In genomic region chr10:73782749-73783085, GRCh38 we compare ENCODE assay signal across 10 cellular contexts. TPM values are rescaled to one million over a fixed set of nuclear protein-coding genes. Genes with fewer than 3 reads are reported as not detected.
DNase-seq lines count a peak whose midpoint lies in the region; ATAC-seq and TF ChIP-seq lines count a peak whose summit lies in the region.
"Had no signal": no experiment of that assay in that cellular context is flagged by ENCODE, and none has a peak within 500 bp of the region (broad histone marks: within the 10 kb centered on the region; RNA-seq: fewer than 3 reads in every experiment).

No MANE protein-coding gene starts in this region.

- no peak overlapping the region for H3K27ac ChIP-seq in suprapubic skin

- no peak for TF ChIP-seq CTCF in suprapubic skin (IDR thresholded peaks at IDR 0.05)

- peak overlapping the region; percentile 98 for H3K27ac Mint-ChIP-seq in T-helper 2 cell treated with Interferon-gamma antibody and Interleukin-4, amounts not matched to agents 5 μg/mL and 100 μg/mL, for 36 hours
- peak overlapping the region; percentile 96 for H3K27ac Mint-ChIP-seq in activated naive CD8-positive, alpha-beta T cell treated with anti-CD3 and anti-CD28 coated beads for 36 hours
- H3K27ac Mint-ChIP-seq in immature natural killer cell = peak overlapping the region; percentile 92 to 99 (median 98)

- H3K27me3 Mint-ChIP-seq in T-helper 2 cell treated with Interferon-gamma antibody and Interleukin-4, amounts not matched to agents 5 μg/mL and 100 μg/mL, for 36 hours (ENCODE audit: low read depth) = no peaks in the 10 kb centered on the region
- H3K27me3 Mint-ChIP-seq in activated naive CD8-positive, alpha-beta T cell treated with anti-CD3 and anti-CD28 coated beads for 36 hours = no peaks in the 10 kb centered on the region
- peaks cover 12 to 24% (median 16%) of the 10 kb centered on the region in 3 donors for H3K27me3 Mint-ChIP-seq in immature natural killer cell (ENCODE audit: low read depth in 3 of 3)

- no peaks in the 10 kb centered on the region for H3K9me3 Mint-ChIP-seq in T-helper 2 cell treated with Interferon-gamma antibody and Interleukin-4, amounts not matched to agents 5 μg/mL and 100 μg/mL, for 36 hours
- no peaks in the 10 kb centered on the region for H3K9me3 Mint-ChIP-seq in activated naive CD8-positive, alpha-beta T cell treated with anti-CD3 and anti-CD28 coated beads for 36 hours
- H3K9me3 Mint-ChIP-seq in immature natural killer cell = no peaks in the 10 kb centered on the region

- no peaks in the 10 kb centered on the region for H3K27me3 ChIP-seq in suprapubic skin

- TF ChIP-seq EP300 in suprapubic skin (IDR thresholded peaks at IDR 0.05) = no peak

- DNase-seq in T-helper 2 cell treated with Interferon-gamma antibody and Interleukin-4, amounts not matched to agents 5 μg/mL and 100 μg/mL, for 36 hours (ENCODE audit: low spot score) = no peak
- DNase-seq in T-helper 2 cell (no peak), immature natural killer cell (no peak), suprapubic skin (ENCODE audit: low spot score in 2 of 2) (no peak), GM03348 (ENCODE audit: low spot score) (no peak)
- no peak for DNase-seq in activated naive CD8-positive, alpha-beta T cell treated with anti-CD3 and anti-CD28 coated beads for 36 hours
- DNase-seq: activated CD4-positive, alpha-beta T cell treated with anti-CD3 and anti-CD28 coated beads, Interleukin-2, amount 50 U/mL, for 1 hour; occipital lobe had no signal

- H3K4me1 Mint-ChIP-seq in T-helper 2 cell treated with Interferon-gamma antibody and Interleukin-4, amounts not matched to agents 5 μg/mL and 100 μg/mL, for 36 hours (ENCODE audit: low read depth) = peaks cover 36% of the 10 kb centered on the region
- H3K4me1 Mint-ChIP-seq in activated naive CD8-positive, alpha-beta T cell treated with anti-CD3 and anti-CD28 coated beads for 36 hours = peaks cover 42% of the 10 kb centered on the region
- peaks cover 64 to 76% of the 10 kb centered on the region in 2 donors for H3K4me1 Mint-ChIP-seq in immature natural killer cell

- no peaks in the 10 kb centered on the region for H3K9me3 ChIP-seq in suprapubic skin

- H3K4me3 ChIP-seq in suprapubic skin = peak overlapping the region; percentile 83

- peaks cover 10% of the 10 kb centered on the region for H3K36me3 ChIP-seq in suprapubic skin

- H3K36me3 Mint-ChIP-seq in T-helper 2 cell treated with Interferon-gamma antibody and Interleukin-4, amounts not matched to agents 5 μg/mL and 100 μg/mL, for 36 hours (ENCODE audit: low read depth) = peaks cover 14% of the 10 kb centered on the region
- H3K36me3 Mint-ChIP-seq in activated naive CD8-positive, alpha-beta T cell treated with anti-CD3 and anti-CD28 coated beads for 36 hours = peaks cover 12% of the 10 kb centered on the region
- H3K36me3 Mint-ChIP-seq in immature natural killer cell = peaks cover 4 to 6% (median 5%) of the 10 kb centered on the region in 3 donors

- peaks cover 57% of the 10 kb centered on the region for H3K4me1 ChIP-seq in suprapubic skin

- no peak for ATAC-seq in GM18907 (IDR thresholded peaks at IDR 0.05; ENCODE audit: unreplicated experiment)
- no peak for ATAC-seq in GM19467 (IDR thresholded peaks at IDR 0.05; ENCODE audit: unreplicated experiment)

- TF ChIP-seq POLR2A in suprapubic skin (IDR thresholded peaks at IDR 0.05) = no peak

- H3K4me3 Mint-ChIP-seq in T-helper 2 cell treated with Interferon-gamma antibody and Interleukin-4, amounts not matched to agents 5 μg/mL and 100 μg/mL, for 36 hours = peak overlapping the region; percentile 94
- peak overlapping the region; percentile 98 for H3K4me3 Mint-ChIP-seq in activated naive CD8-positive, alpha-beta T cell treated with anti-CD3 and anti-CD28 coated beads for 36 hours
- H3K4me3 Mint-ChIP-seq in immature natural killer cell = peak overlapping the region; percentile 91 to 100 (median 99)

- 44% methylated on average over 2 of the region's 2 CpGs for WGBS in suprapubic skin

RNA-seq across cellular contexts. Expression of gene CHCHD1, which starts 0.9 kb away (rescaled TPM):
- total RNA-seq in activated naive CD8-positive, alpha-beta T cell treated with anti-CD3 and anti-CD28 coated beads for 36 hours = 10 to 100 TPM; 34.8 to 38.6 TPM
- polyA plus RNA-seq in immature natural killer cell = 10 to 100 TPM; 24.8 to 46.9 (median 42.7) TPM
- 10 to 100 TPM; 12.7 to 26.0 (median 22.5) TPM for total RNA-seq in suprapubic skin

RNA-seq across cellular contexts. Expression of gene ZSWIM8, which starts 2.7 kb away (rescaled TPM):
- 10 to 100 TPM; 31.0 to 35.5 TPM for total RNA-seq in activated naive CD8-positive, alpha-beta T cell treated with anti-CD3 and anti-CD28 coated beads for 36 hours
- polyA plus RNA-seq in immature natural killer cell = 10 to 100 TPM in 2 of 3 donors, 1 to 10 TPM in 1; 7.3 to 44.7 (median 14.8) TPM
- 100 to 1,000 TPM in 3 of 4 donors, 10 to 100 TPM in 1; 86.4 to 203 (median 121) TPM for total RNA-seq in suprapubic skin

RNA-seq across cellular contexts. Expression of gene NDST2, which starts 28.7 kb away (rescaled TPM):
- total RNA-seq in activated naive CD8-positive, alpha-beta T cell treated with anti-CD3 and anti-CD28 coated beads for 36 hours = 10 to 100 TPM; 45.9 to 49.7 TPM
- 10 to 100 TPM; 10.6 to 29.9 (median 10.7) TPM for polyA plus RNA-seq in immature natural killer cell
- total RNA-seq in suprapubic skin = 10 to 100 TPM; 27.4 to 56.5 (median 37.6) TPM

RNA-seq across cellular contexts. Expression of gene SEC24C, which starts 38.5 kb away (rescaled TPM):
- total RNA-seq in activated naive CD8-positive, alpha-beta T cell treated with anti-CD3 and anti-CD28 coated beads for 36 hours = 10 to 100 TPM; 74.6 to 74.9 TPM
- 10 to 100 TPM; 15.5 to 77.7 (median 21.3) TPM for polyA plus RNA-seq in immature natural killer cell
- 10 to 100 TPM; 68.8 to 74.4 (median 70.8) TPM for total RNA-seq in suprapubic skin
